ENCODE assay signal across 6 cellular contexts in the genomic region with DNA sequence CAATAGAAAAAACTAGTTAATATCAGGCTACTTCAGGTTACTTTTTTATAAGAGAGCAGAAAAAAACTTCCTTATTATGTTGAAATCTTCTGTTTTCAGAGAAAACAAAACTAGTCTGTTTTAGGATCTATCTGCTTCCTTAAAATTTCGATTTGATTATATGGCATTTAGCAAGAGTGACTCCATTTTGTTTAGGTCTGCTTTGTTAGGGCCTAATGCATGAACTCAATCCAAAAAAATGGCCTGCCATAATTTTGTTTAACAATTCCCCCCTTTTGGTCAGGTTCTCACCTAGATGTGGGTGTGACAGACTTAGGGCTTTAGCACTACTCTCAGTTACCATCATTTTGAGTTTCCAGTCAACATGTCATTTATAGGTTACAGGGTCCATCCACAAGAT.
"Had no signal": no experiment of that assay in that cellular context is flagged by ENCODE, and none has a peak within 500 bp of the region (broad histone marks: within the 10 kb centered on the region; RNA-seq: fewer than 3 reads in every experiment).

No MANE protein-coding gene starts in this region.

- H3K27ac ChIP-seq: HL-60 had no signal

- DNase-seq: IMR-90, KBM-7, KG1 had no signal

- FAIRE-seq: HepG2, HTR-8/SVneo had no signal

- ATAC-seq: HepG2 had no signal
